Comparison of ENCODE assay signal across 16 cellular contexts in the genomic region with DNA sequence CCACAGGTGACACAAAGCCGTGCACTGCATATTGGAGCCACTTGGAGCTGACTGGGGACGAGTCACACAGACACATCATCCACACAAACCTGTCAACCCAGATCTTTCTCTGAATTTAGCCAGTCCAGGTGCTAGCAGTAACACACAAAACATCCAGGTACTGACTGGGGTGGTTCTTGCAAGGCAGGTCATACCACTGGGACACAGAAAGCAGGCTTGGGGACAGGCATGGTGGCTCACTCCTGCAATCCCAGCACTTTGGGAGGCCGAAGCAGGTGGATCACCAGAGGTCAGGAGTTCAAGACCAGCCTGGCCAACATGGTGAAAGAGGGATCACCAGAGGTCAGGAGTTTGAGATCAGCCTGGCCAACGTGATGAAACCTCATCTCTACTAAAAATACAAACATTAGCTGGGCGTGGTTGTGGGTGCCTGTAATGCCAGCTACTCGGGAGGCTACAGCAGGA. TPM values are rescaled to one million over a fixed set of nuclear protein-coding genes. Genes with fewer than 3 reads are reported as not detected.
DNase-seq lines count a peak whose midpoint lies in the region; ATAC-seq, FAIRE-seq and TF ChIP-seq lines count a peak whose summit lies in the region.
"Had no signal": no experiment of that assay in that cellular context is flagged by ENCODE, and none has a peak within 500 bp of the region (broad histone marks: within the 10 kb centered on the region; RNA-seq: fewer than 3 reads in every experiment).

No MANE protein-coding gene starts in this region.

- no peaks in the 10 kb centered on the region for H3K27me3 ChIP-seq in Loucy (ENCODE audit: insufficient read depth, low read length, poor library complexity, severe bottlenecking)
- H3K27me3 ChIP-seq in adrenal gland = peaks cover 50% of the 10 kb centered on the region

- TF ChIP-seq EP300 in A549 (IDR thresholded peaks at IDR 0.05) = no peak

- WGBS in A549 (ENCODE audit: missing lambda C conversion rate) = 29% methylated on average over 6 of the region's 6 CpGs
- WGBS in adrenal gland, 4 donors = 47 to 60% (median 52%) methylated on average over 5 to 6 of the region's 6 CpGs

- H3K4me1 ChIP-seq in A549 = peaks cover 38% of the 10 kb centered on the region
- H3K4me1 ChIP-seq in Loucy (ENCODE audit: insufficient read depth, low read length, poor library complexity, severe bottlenecking) = peaks cover 7% of the 10 kb centered on the region
- peaks cover 6 to 7% of the 10 kb centered on the region in 2 donors for H3K4me1 ChIP-seq in adrenal gland (replicated peaks in 1 of 2)
- H3K4me1 ChIP-seq: colonic mucosa had no signal

- no peak overlapping the region for H3K27ac ChIP-seq in A549
- no peak overlapping the region for H3K27ac ChIP-seq in adrenal gland
- H3K27ac ChIP-seq: 22Rv1, body of pancreas, colonic mucosa had no signal

- no peaks in the 10 kb centered on the region for H3K79me2 ChIP-seq in Loucy (ENCODE audit: insufficient read depth, low read length)

- H3K9ac ChIP-seq in Loucy (ENCODE audit: low read depth, low read length, poor library complexity, severe bottlenecking) = peak overlapping the region; percentile 23

- H3K9me3 ChIP-seq in A549 (no peaks in the 10 kb centered on the region), Loucy (ENCODE audit: insufficient read depth, low read depth, low read length) (no peaks in the 10 kb centered on the region), adrenal gland (replicated peaks in 1 of 3) (no peaks in the 10 kb centered on the region)
- H3K9me3 ChIP-seq: body of pancreas, colonic mucosa had no signal

- TF ChIP-seq POLR2A in A549 (IDR thresholded peaks at IDR 0.05; ENCODE audit: low read length) (no peak), adrenal gland (IDR thresholded peaks at IDR 0.05) (no peak)

- TF ChIP-seq RAD21 in A549 (conservative IDR thresholded peaks at IDR 0.05 in 1 of 2, IDR thresholded peaks at IDR 0.05 in 1 of 2) = no peak

- ATAC-seq in A549 = no peak

- H2AFZ ChIP-seq in Loucy (ENCODE audit: low read length) = no peak overlapping the region

- H3K27me3 Mint-ChIP-seq in T-helper 1 cell treated with Interleukin-12 subunit alpha and Interleukin-12 subunit beta and Interleukin-4 antibody, amounts not matched to agents 30 μg/mL and 1 μg/mL, for 36 hours (ENCODE audit: low read depth) = peaks cover 51% of the 10 kb centered on the region

- CTCF ChIA-PET in A549 (lab: Yijun Ruan, JAX) = interaction anchor here (0.7 to 10.4 kb wide), 38 partner anchors 8 to 398 kb away, joined by 3 to 254 read pairs (median 4); a partner anchor contains a TSS

- FAIRE-seq in A549 (lab: Jason Lieb, UNC) (no peak), D721Med (lab: Jason Lieb, UNC) (no peak)
- FAIRE-seq: keratinocyte had no signal

- no peak for TF ChIP-seq CTCF in A549 (IDR thresholded peaks at IDR 0.05)
- no peak for TF ChIP-seq CTCF in Loucy (conservative IDR thresholded peaks at IDR 0.05; ENCODE audit: low read length)
- TF ChIP-seq CTCF in epithelial cell of esophagus (IDR thresholded peaks at IDR 0.05; ENCODE audit: insufficient read depth, low read depth, low read length, missing control alignments) = no peak
- TF ChIP-seq CTCF in adrenal gland (IDR thresholded peaks at IDR 0.05) = no peak
- TF ChIP-seq CTCF in D721Med (IDR thresholded peaks at IDR 0.05; ENCODE audit: insufficient read depth, missing control alignments) = no peak

- H3K36me3 Mint-ChIP-seq in T-helper 1 cell treated with Interleukin-12 subunit alpha and Interleukin-12 subunit beta and Interleukin-4 antibody, amounts not matched to agents 30 μg/mL and 1 μg/mL, for 36 hours (ENCODE audit: low read depth) = no peaks in the 10 kb centered on the region
- H3K36me3 Mint-ChIP-seq: memory B cell had no signal

- no peaks in the 10 kb centered on the region for H3K9me3 Mint-ChIP-seq in T-helper 1 cell treated with Interleukin-12 subunit alpha and Interleukin-12 subunit beta and Interleukin-4 antibody, amounts not matched to agents 30 μg/mL and 1 μg/mL, for 36 hours
- H3K9me3 Mint-ChIP-seq: memory B cell had no signal

- peak overlapping the region; percentile 31 for H3K4me3 Mint-ChIP-seq in T-helper 1 cell treated with Interleukin-12 subunit alpha and Interleukin-12 subunit beta and Interleukin-4 antibody, amounts not matched to agents 30 μg/mL and 1 μg/mL, for 36 hours
- H3K4me3 Mint-ChIP-seq: memory B cell had no signal

- no peaks in the 10 kb centered on the region for H3K36me3 ChIP-seq in Loucy (ENCODE audit: insufficient read depth, low read length)
- no peaks in the 10 kb centered on the region for H3K36me3 ChIP-seq in adrenal gland (replicated peaks in 1 of 2)
- H3K36me3 ChIP-seq: colonic mucosa had no signal

- H3K4me1 Mint-ChIP-seq in T-helper 1 cell treated with Interleukin-12 subunit alpha and Interleukin-12 subunit beta and Interleukin-4 antibody, amounts not matched to agents 30 μg/mL and 1 μg/mL, for 36 hours (ENCODE audit: low read depth) = peaks cover 9% of the 10 kb centered on the region

- POLR2A ChIA-PET in A549 (lab: Yijun Ruan, JAX) = interaction anchor here (0.6 to 1.2 kb wide), 3 partner anchors 33 to 90 kb away, joined by 3 to 6 read pairs (median 5); a partner anchor contains a TSS

- H4K20me1 ChIP-seq in Loucy (ENCODE audit: insufficient read depth, low read length, poor library complexity, severe bottlenecking) = no peaks in the 10 kb centered on the region

- H3K27ac Mint-ChIP-seq in T-helper 1 cell treated with Interleukin-12 subunit alpha and Interleukin-12 subunit beta and Interleukin-4 antibody, amounts not matched to agents 30 μg/mL and 1 μg/mL, for 36 hours = peak overlapping the region; percentile 41
- H3K27ac Mint-ChIP-seq: memory B cell had no signal

- H3F3A ChIP-seq in Loucy (ENCODE audit: low read depth) = no peaks in the 10 kb centered on the region; the same call in 1 of the 2 replicates

- H3K4me2 ChIP-seq in A549 (peak overlapping the region; percentile 32; the same call in 1 of the 3 replicates), Loucy (ENCODE audit: low read depth, low read length, poor library complexity, severe bottlenecking) (peak overlapping the region; percentile 18)

- intact Hi-C loops in adrenal gland (cut with DNase I) = loop anchor here in 1 of 2 donors (10.0 kb wide), 1 partner anchor 99 kb away; no protein-coding TSS in a partner anchor

- no peaks in the 10 kb centered on the region for H3K9me2 ChIP-seq in Loucy (replicated peaks; ENCODE audit: low read depth, low read length)

- H3K4me3 ChIP-seq in A549 (no peak overlapping the region), Loucy (ENCODE audit: low read length, poor library complexity, severe bottlenecking) (no peak overlapping the region), epithelial cell of esophagus (ENCODE audit: low read length) (no peak overlapping the region), adrenal gland (no peak overlapping the region)
- H3K4me3 ChIP-seq: body of pancreas, colonic mucosa had no signal

- no peak for DNase-seq in T-helper 1 cell
- DNase-seq in A549 (ENCODE audit: low read depth in 1 of 2, low spot score in 1 of 2) = no peak
- peak; percentile 23 for DNase-seq in epithelial cell of esophagus (ENCODE audit: low read depth)
- DNase-seq in EL = no peak
- DNase-seq in adrenal gland = no peak
- DNase-seq in D721Med (ENCODE audit: insufficient read length, low spot score) = no peak

TF ChIP-seq in A549, 52 proteins besides CTCF, POLR2A, EP300 and RAD21 (continues in another document):
- TF ChIP-seq ZC3H11A (IDR thresholded peaks at IDR 0.05) (no peak), EHMT2 (IDR thresholded peaks at IDR 0.05; ENCODE audit: low read depth) (no peak), HOXA7 (CRISPR knock-in tag; IDR thresholded peaks at IDR 0.05) (no peak), HEYL (CRISPR knock-in tag; IDR thresholded peaks at IDR 0.05) (no peak), BHLHE40 (IDR thresholded peaks at IDR 0.05; ENCODE audit: low read depth, low read length) (no peak), POLR2AphosphoS2 (conservative IDR thresholded peaks at IDR 0.05; ENCODE audit: low read length) (no peak), NPAS2 (CRISPR knock-in tag; IDR thresholded peaks at IDR 0.05; ENCODE audit: borderline replicate concordance) (no peak)
- TF ChIP-seq, protein P1, sequence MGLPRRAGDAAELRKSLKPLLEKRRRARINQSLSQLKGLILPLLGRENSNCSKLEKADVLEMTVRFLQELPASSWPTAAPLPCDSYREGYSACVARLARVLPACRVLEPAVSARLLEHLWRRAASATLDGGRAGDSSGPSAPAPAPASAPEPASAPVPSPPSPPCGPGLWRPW (IDR thresholded peaks at IDR 0.05) = no peak
- TF ChIP-seq, protein P2, sequence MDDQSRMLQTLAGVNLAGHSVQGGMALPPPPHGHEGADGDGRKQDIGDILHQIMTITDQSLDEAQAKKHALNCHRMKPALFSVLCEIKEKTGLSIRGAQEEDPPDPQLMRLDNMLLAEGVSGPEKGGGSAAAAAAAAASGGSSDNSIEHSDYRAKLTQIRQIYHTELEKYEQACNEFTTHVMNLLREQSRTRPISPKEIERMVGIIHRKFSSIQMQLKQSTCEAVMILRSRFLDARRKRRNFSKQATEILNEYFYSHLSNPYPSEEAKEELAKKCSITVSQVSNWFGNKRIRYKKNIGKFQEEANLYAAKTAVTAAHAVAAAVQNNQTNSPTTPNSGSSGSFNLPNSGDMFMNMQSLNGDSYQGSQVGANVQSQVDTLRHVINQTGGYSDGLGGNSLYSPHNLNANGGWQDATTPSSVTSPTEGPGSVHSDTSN (IDR thresholded peaks at IDR 0.05) = no peak

RNA-seq across cellular contexts. Expression of a gene that starts 14.9 kb away (rescaled TPM):
- polyA plus RNA-seq in A549 (2011; rRNA removed) (not detected in 2 replicates), A549 (2017; fragmentation: RNase III; extraction: RNeasy Plus Mini Kit Qiagen cat#74134 plus additional on column Dnase treatment) (not detected in 3 replicates), adrenal gland (not detected)
- polyA plus RNA-seq in A549 (2012; cell fraction: cytosol; rRNA removed) = not detected in 2 replicates
- not detected in 2 replicates for polyA plus RNA-seq in A549 (2012; cell fraction: nucleus; rRNA removed)
- not detected in 2 replicates for polyA minus RNA-seq in A549 (2011; rRNA and poly(A)+ RNA removed)
- total RNA-seq in adrenal gland = not detected
- total RNA-seq: body of pancreas, colonic mucosa, LHCN-M2, renal cortical epithelial cell had no signal
- polyA plus RNA-seq: BJ, keratinocyte had no signal

RNA-seq across cellular contexts. Expression of a gene that starts 32.3 kb away (rescaled TPM):
- 7.4 and 8.2 TPM in 2 replicates for polyA plus RNA-seq in A549 (2011; rRNA removed)
- polyA plus RNA-seq in A549 (2012; cell fraction: cytosol; rRNA removed) = 14.4 and 18.3 TPM in 2 replicates
- polyA plus RNA-seq in A549 (2012; cell fraction: nucleus; rRNA removed) = 29.6 and 34.9 TPM in 2 replicates
- polyA plus RNA-seq in A549 (2017; fragmentation: RNase III; extraction: RNeasy Plus Mini Kit Qiagen cat#74134 plus additional on column Dnase treatment) = 13.6 to 16.4 TPM (median 14.9 TPM) in 3 replicates
- 11.6 and 13.7 TPM in 2 replicates for polyA minus RNA-seq in A549 (2011; rRNA and poly(A)+ RNA removed)
- 1 to 10 TPM in 2 of 8 donors, under 1 TPM in 6; 0.06 to 1.8 (median 0.69) TPM for total RNA-seq in adrenal gland
- under 1 TPM; 0.26 to 0.97 (median 0.88) TPM for polyA plus RNA-seq in adrenal gland

RNA-seq across cellular contexts. Expression of a gene that starts 51.2 kb away (rescaled TPM):
- 1.5 and 2.8 TPM in 2 replicates for polyA plus RNA-seq in A549 (2011; rRNA removed)
- 3.5 and 3.8 TPM in 2 replicates for polyA plus RNA-seq in A549 (2012; cell fraction: cytosol; rRNA removed)
- polyA plus RNA-seq in A549 (2012; cell fraction: nucleus; rRNA removed) = 4.8 and 7.2 TPM in 2 replicates
- 11.0 to 13.1 TPM (median 11.9 TPM) in 3 replicates for polyA plus RNA-seq in A549 (2017; fragmentation: RNase III; extraction: RNeasy Plus Mini Kit Qiagen cat#74134 plus additional on column Dnase treatment)
- 2.5 and 2.8 TPM in 2 replicates for polyA minus RNA-seq in A549 (2011; rRNA and poly(A)+ RNA removed)
- 10 to 100 TPM in 1 of 8 donors, 1 to 10 TPM in 6, under 1 TPM in 1; 0.85 to 10.6 (median 5.5) TPM for total RNA-seq in adrenal gland
- 1 to 10 TPM; 1.0 to 7.4 (median 4.4) TPM for polyA plus RNA-seq in adrenal gland

Comparison
In these comparisons a context has a peak if more than half of its experiments do, and no peak if none do; other contexts are left out.
1. RNA of a gene that starts 32.3 kb away (polyA plus RNA-seq): 7.4 to 34.9 TPM in A549; 0.26 to 0.97 TPM in adrenal gland; every median in the first group is over 4 times any median in the second.